10 cellular contexts compared by ENCODE assay signal in genomic region chr3:18098960-18099587, GRCh38.
A peak's percentile ranks its signal among the peaks of the same experiment; 100 is the strongest.
DNase-seq lines count a peak whose midpoint lies in the region; ATAC-seq, FAIRE-seq and TF ChIP-seq lines count a peak whose summit lies in the region.
"Had no signal": no experiment of that assay in that cellular context is flagged by ENCODE, and none has a peak within 500 bp of the region (broad histone marks: within the 10 kb centered on the region; RNA-seq: fewer than 3 reads in every experiment).

No MANE protein-coding gene starts in this region.

- TF ChIP-seq EP300 in GM12878 (IDR thresholded peaks at IDR 0.05; ENCODE audit: borderline replicate concordance in 1 of 2, control insufficient read depth in 1 of 2, low read depth in 2 of 2, low read length in 2 of 2) = no peak

- H3K9me3 Mint-ChIP-seq in effector memory CD8-positive, alpha-beta T cell = peaks cover 0 to 7% of the 10 kb centered on the region in 2 donors

- no peak overlapping the region for H3K4me3 Mint-ChIP-seq in effector memory CD8-positive, alpha-beta T cell

- FAIRE-seq in GM12878 (lab: Jason Lieb, UNC) = no peak

- TF ChIP-seq RAD21 in GM12878 (IDR thresholded peaks at IDR 0.05; ENCODE audit: insufficient read depth, low read depth, low read length) = no peak

- no peak overlapping the region for H3K9ac ChIP-seq in GM12878 (ENCODE audit: control insufficient read depth, insufficient read depth, low read length)

- H3K27me3 ChIP-seq in GM12878 (replicated peaks in 1 of 2; ENCODE audit: control insufficient read depth in 2 of 2, insufficient read depth in 2 of 2, low read length in 1 of 2) (no peaks in the 10 kb centered on the region; a peak in 1 of 4 replicates), prostate gland (replicated peaks; ENCODE audit: insufficient read depth) (no peaks in the 10 kb centered on the region)
- H3K27me3 ChIP-seq: esophagus muscularis mucosa had no signal

- no peaks in the 10 kb centered on the region for H3K4me1 Mint-ChIP-seq in effector memory CD8-positive, alpha-beta T cell (ENCODE audit: low read depth in 2 of 2)

- intact Hi-C loops in GM12878 (cut with micrococcal nuclease; ENCODE audit: unreplicated experiment) (no loop called here), prostate gland (cut with DNase I) (no loop called here)

- no peak overlapping the region for H3K27ac Mint-ChIP-seq in effector memory CD8-positive, alpha-beta T cell

- no peak for TF ChIP-seq POLR2A in GM12878 (IDR thresholded peaks at IDR 0.05; ENCODE audit: low read depth, low read length)
- no peak for TF ChIP-seq POLR2A in prostate gland (IDR thresholded peaks at IDR 0.05)

- RAD21 ChIA-PET in GM12878 (lab: Charles Lee; ENCODE audit: unreplicated experiment) = no interaction called here

- 38% methylated on average over 6 of the region's 6 CpGs for WGBS in GM12878 (ENCODE audit: insufficient coverage, insufficient replicate concordance, low lambda C conversion rate, missing lambda C conversion rate)
- WGBS in prostate gland = 79% methylated on average over 6 of the region's 6 CpGs

- H3K9me3 ChIP-seq in GM12878 (replicated peaks; ENCODE audit: control insufficient read depth, insufficient read depth, low read length) (peaks cover 2% of the 10 kb centered on the region; the same call in 1 of the 3 replicates), prostate gland (no peaks in the 10 kb centered on the region)

- no peak overlapping the region for H2AFZ ChIP-seq in GM12878 (ENCODE audit: control insufficient read depth, low read depth, low read length)

- H3K4me2 ChIP-seq in GM12878 (ENCODE audit: control insufficient read depth, insufficient read depth) = no peak overlapping the region

- no peaks in the 10 kb centered on the region for H3K79me2 ChIP-seq in GM12878 (ENCODE audit: control insufficient read depth, insufficient read depth, low read length)

- POLR2A ChIA-PET in GM12878 (lab: Charles Lee) = no interaction called here

- H3K27ac ChIP-seq in GM12878 (ENCODE audit: control insufficient read depth, insufficient read depth) = no peak overlapping the region
- no peak overlapping the region for H3K27ac ChIP-seq in prostate gland
- H3K27ac ChIP-seq: esophagus muscularis mucosa had no signal

- BruUV-seq in GM12878 (replicated peaks; lab: Mats Ljungman, UMichigan) = no TSS peak

- CTCF ChIA-PET in GM12878 (lab: Yijun Ruan, JAX) = no interaction called here

- H3K36me3 Mint-ChIP-seq in effector memory CD8-positive, alpha-beta T cell (ENCODE audit: insufficient read depth) = no peaks in the 10 kb centered on the region

- TF ChIP-seq CTCF in GM12878 (IDR thresholded peaks at IDR 0.05 in 2 of 3, conservative IDR thresholded peaks at IDR 0.05 in 1 of 3; ENCODE audit: control insufficient read depth in 2 of 3, extremely low read depth in 1 of 3, insufficient read depth in 1 of 3, low read depth in 3 of 3, low read length in 3 of 3) (no peak), prostate gland (IDR thresholded peaks at IDR 0.05) (no peak)

- H3K4me1 ChIP-seq in GM12878 (ENCODE audit: control insufficient read depth, insufficient read depth, low read length) (no peaks in the 10 kb centered on the region), prostate gland (replicated peaks) (no peaks in the 10 kb centered on the region)
- H3K4me1 ChIP-seq: esophagus muscularis mucosa had no signal

- peak; percentile 31; the same call in 1 of the 3 replicates for ATAC-seq in GM12878
- ATAC-seq in effector memory CD8-positive, alpha-beta T cell (replicated peaks) = no peak

- in situ Hi-C loops in GM12878 (cut with MboI) = no loop called here

- H3K36me3 ChIP-seq in GM12878 (ENCODE audit: control insufficient read depth in 2 of 2, insufficient read depth in 2 of 2, low read length in 1 of 2) = no peaks in the 10 kb centered on the region
- no peaks in the 10 kb centered on the region for H3K36me3 ChIP-seq in prostate gland
- H3K36me3 ChIP-seq: esophagus muscularis mucosa, HAP-1 had no signal

- DNase-seq in GM04504 (ENCODE audit: low read depth) (peak; percentile 79), NCI-H460 (ENCODE audit: extremely low read depth, low read depth) (peak; percentile 68), GM12878 (ENCODE audit: low read depth, low spot score) (no peak), RPMI8226 (no peak), prostate gland (ENCODE audit: low spot score) (no peak), T-helper 1 cell (no peak)
- DNase-seq in stimulated activated CD4-positive, alpha-beta T cell treated with anti-CD3 and anti-CD28 coated beads, Interleukin-15, amount 100 ng/mL, for 24 hours = peak; percentile 73
- no peak for DNase-seq in effector memory CD8-positive, alpha-beta T cell

- no peaks in the 10 kb centered on the region for H4K20me1 ChIP-seq in GM12878 (ENCODE audit: control insufficient read depth, insufficient read depth)

- H3K4me3 ChIP-seq in GM12878 (no peak overlapping the region), prostate gland (no peak overlapping the region)
- H3K4me3 ChIP-seq: esophagus muscularis mucosa, HAP-1 had no signal

- peaks cover 57 to 63% of the 10 kb centered on the region in 2 donors for H3K27me3 Mint-ChIP-seq in effector memory CD8-positive, alpha-beta T cell

- SMC1A ChIA-PET in GM12878 (lab: Charles Lee; ENCODE audit: uncharacterized antibody, unreplicated experiment) = interaction anchor here (0.8 to 1.2 kb wide), 2 partner anchors 7 to 50 kb away, joined by 3 read pairs; no protein-coding TSS in a partner anchor

TF ChIP-seq in GM12878, 131 proteins besides CTCF, POLR2A, EP300 and RAD21 (continues in another document):
- TF ChIP-seq MYC (IDR thresholded peaks at IDR 0.05; ENCODE audit: insufficient read depth, insufficient read length, insufficient replicate concordance, low read length, severe bottlenecking) (no peak), BCLAF1 (IDR thresholded peaks at IDR 0.05) (no peak), CUX1 (IDR thresholded peaks at IDR 0.05; ENCODE audit: insufficient replicate concordance, low read depth, low read length) (no peak), SMC3 (IDR thresholded peaks at IDR 0.05; ENCODE audit: borderline replicate concordance, low read length) (no peak), CHD1 (IDR thresholded peaks at IDR 0.05; ENCODE audit: low read depth, low read length) (no peak), SREBF2 (IDR thresholded peaks at IDR 0.05; ENCODE audit: low read length) (no peak), ASH2L (IDR thresholded peaks at IDR 0.05; ENCODE audit: borderline replicate concordance, low read depth) (no peak), CREM (IDR thresholded peaks at IDR 0.05; ENCODE audit: low read depth) (no peak), PAX5 (IDR thresholded peaks at IDR 0.05; ENCODE audit: borderline replicate concordance, low read depth, low read length) (no peak), ETV6 (conservative IDR thresholded peaks at IDR 0.05 in 1 of 2, IDR thresholded peaks at IDR 0.05 in 1 of 2; ENCODE audit: borderline replicate concordance in 1 of 2, low read depth in 1 of 2) (no peak)

Comparison
In these comparisons a context has a peak if more than half of its experiments do, and no peak if none do; other contexts are left out.
1. DNase-seq: peak in GM04504 (single experiment), NCI-H460 (single experiment) and stimulated activated CD4-positive, alpha-beta T cell treated with anti-CD3 and anti-CD28 coated beads, Interleukin-15, amount 100 ng/mL, for 24 hours (single experiment); none in GM12878 (single experiment), RPMI8226 (single experiment), prostate gland (single experiment), effector memory CD8-positive, alpha-beta T cell (0 of 3) and T-helper 1 cell (0 of 5).